In genomic region chr2:109612991-109613921, GRCh38 we compare ENCODE assay signal across 9 cellular contexts. TPM values are rescaled to one million over a fixed set of nuclear protein-coding genes. Genes with fewer than 3 reads are reported as not detected.
DNase-seq lines count a peak whose midpoint lies in the region; ATAC-seq and TF ChIP-seq lines count a peak whose summit lies in the region.
"Had no signal": no experiment of that assay in that cellular context is flagged by ENCODE, and none has a peak within 500 bp of the region (broad histone marks: within the 10 kb centered on the region; RNA-seq: fewer than 3 reads in every experiment).

No MANE protein-coding gene starts in this region.

- intact Hi-C loops in colonic mucosa (cut with DNase I) = loop anchor here (5.0 kb wide), 1 partner anchor 104 kb away; no protein-coding TSS in a partner anchor
- intact Hi-C loops in left colon (cut with DNase I, micrococcal nuclease) = no loop called here

- peak overlapping the region; percentile 86 to 91 for H3K9ac ChIP-seq in colonic mucosa (ENCODE audit: low read depth in 2 of 2, low read length in 2 of 2)

- CTCF ChIA-PET in HEK293T (lab: Yijun Ruan, JAX) = no interaction called here

- DNase-seq in NCI-H2171 treated with DMSO at 0.1 percent for 48 hours (lab: John Stamatoyannopoulos, UW) = peak; percentile 36
- no peak for DNase-seq in NCI-H2171 (lab: John Stamatoyannopoulos, UW)
- peak; percentile 23 for DNase-seq in HEK293T (ENCODE audit: extremely low spot score)
- peak; percentile 15 for DNase-seq in NCI-H526 treated with DMSO at 0.1 percent for 48 hours (lab: John Stamatoyannopoulos, UW)
- DNase-seq in colonic mucosa = peak; percentile 58
- DNase-seq in left colon = peak; percentile 36 to 64
- DNase-seq in stimulated activated naive CD8-positive, alpha-beta T cell treated with anti-CD3 and anti-CD28 coated beads, Interleukin-15, Interleukin-2, amounts not matched to agents 100 U/mL and 50 U/mL, for 24 hours = no peak
- no peak for DNase-seq in cortex of kidney (lab: John Stamatoyannopoulos, UW)
- DNase-seq: DND-41 had no signal

- ATAC-seq in left colon = peak; percentile 31
- ATAC-seq in stimulated activated naive CD8-positive, alpha-beta T cell treated with anti-CD3 and anti-CD28 coated beads, Interleukin-15, Interleukin-2, amounts not matched to agents 100 U/mL and 50 U/mL, for 24 hours = peak; percentile 6

- H3K36me3 ChIP-seq in colonic mucosa = no peaks in the 10 kb centered on the region

- H3K4me3 ChIP-seq in colonic mucosa = peak overlapping the region; percentile 64

- H3K4me1 ChIP-seq in colonic mucosa = peaks cover 3% of the 10 kb centered on the region

- H3K9me3 ChIP-seq in colonic mucosa = no peaks in the 10 kb centered on the region

- peak overlapping the region; percentile 94 for H3K27ac ChIP-seq in colonic mucosa

- POLR2A ChIA-PET in HEK293T (lab: Yijun Ruan, JAX) = interaction anchor here (0.5 to 3.7 kb wide), 12 partner anchors 8 to 121 kb away, joined by 3 to 13 read pairs (median 4); no protein-coding TSS in a partner anchor

- H3K27me3 ChIP-seq in colonic mucosa = no peaks in the 10 kb centered on the region

- no peak for TF ChIP-seq CTCF in colonic mucosa (IDR thresholded peaks at IDR 0.05)

TF ChIP-seq in HEK293T, 16 proteins besides CTCF, POLR2A, EP300 and RAD21:
- no peak for TF ChIP-seq SP1 (IDR thresholded peaks at IDR 0.05)
- no peak for TF ChIP-seq ARNT (IDR thresholded peaks at IDR 0.05)
- TF ChIP-seq FOXM1 (IDR thresholded peaks at IDR 0.05; ENCODE audit: borderline replicate concordance) = no peak
- TF ChIP-seq FOXK2 (IDR thresholded peaks at IDR 0.05) = no peak
- TF ChIP-seq FOXA1 (IDR thresholded peaks at IDR 0.05) = no peak
- TF ChIP-seq TARDBP (IDR thresholded peaks at IDR 0.05) = no peak
- TF ChIP-seq HDGF (IDR thresholded peaks at IDR 0.05; ENCODE audit: borderline replicate concordance) = no peak
- TF ChIP-seq L3MBTL2 (conservative IDR thresholded peaks at IDR 0.05) = no peak
- TF ChIP-seq CTBP1 (IDR thresholded peaks at IDR 0.05; ENCODE audit: borderline replicate concordance) = no peak
- no peak for TF ChIP-seq NFRKB (IDR thresholded peaks at IDR 0.05)
- no peak for TF ChIP-seq BHLHE40 (IDR thresholded peaks at IDR 0.05; ENCODE audit: borderline replicate concordance)
- TF ChIP-seq ELF4 (IDR thresholded peaks at IDR 0.05) = no peak
- TF ChIP-seq SUZ12 (IDR thresholded peaks at IDR 0.05) = no peak
- TF ChIP-seq PKNOX1 (IDR thresholded peaks at IDR 0.05) = no peak
- TF ChIP-seq ZNF384 (IDR thresholded peaks at IDR 0.05) = no peak
- TF ChIP-seq LEF1 (IDR thresholded peaks at IDR 0.05; ENCODE audit: borderline replicate concordance) = no peak

RNA-seq across cellular contexts. Expression of gene SEPTIN10, which starts 0.5 kb away (rescaled TPM):
- total RNA-seq in colonic mucosa = 10 to 100 TPM; 41.5 to 69.8 TPM
- 10 to 100 TPM; 77.1 to 80.8 TPM for total RNA-seq in left colon

RNA-seq across cellular contexts. Expression of gene SOWAHC, which starts 0.9 kb away (rescaled TPM):
- total RNA-seq in colonic mucosa = 10 to 100 TPM; 22.1 to 35.7 TPM
- 10 to 100 TPM; 42.4 to 55.8 TPM for total RNA-seq in left colon

Comparison
In these comparisons a context has a peak if more than half of its experiments do, and no peak if none do; other contexts are left out.
1. DNase-seq: peak in NCI-H2171 treated with DMSO at 0.1 percent for 48 hours (single experiment), HEK293T (single experiment), NCI-H526 treated with DMSO at 0.1 percent for 48 hours (single experiment), colonic mucosa (single experiment) and left colon (2 of 2); none in NCI-H2171 (single experiment), stimulated activated naive CD8-positive, alpha-beta T cell treated with anti-CD3 and anti-CD28 coated beads, Interleukin-15, Interleukin-2, amounts not matched to agents 100 U/mL and 50 U/mL, for 24 hours (single experiment) and cortex of kidney (single experiment).